Comparison of ENCODE assay signal across 27 cellular contexts in genomic region chr2:5175231-5175630, GRCh38.
"Had no signal": no experiment of that assay in that cellular context is flagged by ENCODE, and none has a peak within 500 bp of the region (broad histone marks: within the 10 kb centered on the region; RNA-seq: fewer than 3 reads in every experiment).

No MANE protein-coding gene starts in this region.

- H3K36me3 ChIP-seq: colonic mucosa, esophagus muscularis mucosa, neutrophil, right atrium auricular region, stomach, thyroid gland, vagina had no signal

- H3K9me3 Mint-ChIP-seq: neural crest cell had no signal

- H3K4me3 Mint-ChIP-seq: dendritic cell treated with granulocyte-macrophage colony-stimulating factor and Interleukin-4, amounts not matched to agents 40 ng/mL and 50 ng/mL, for 4 days; immature natural killer cell; memory B cell; natural killer cell; neural crest cell; stimulated activated effector memory CD8-positive, alpha-beta T cell treated with anti-CD3 and anti-CD28 coated beads, Interleukin-12 subunit alpha, Interleukin-12 subunit beta, amount 100 ng/mL, for 72 hours had no signal

- H3K9ac ChIP-seq: parathyroid adenoma had no signal

- H3K4me3 ChIP-seq: colonic mucosa, esophagus muscularis mucosa, lung, right atrium auricular region, stomach, thyroid gland, vagina had no signal

- H3K27ac ChIP-seq: colonic mucosa, esophagus muscularis mucosa, foreskin keratinocyte, neutrophil, parathyroid adenoma, right atrium auricular region, stomach, thyroid gland, vagina had no signal

- H3K4me1 Mint-ChIP-seq: immature natural killer cell; memory B cell; natural killer cell; neural crest cell; stimulated activated effector memory CD8-positive, alpha-beta T cell treated with anti-CD3 and anti-CD28 coated beads, Interleukin-12 subunit alpha, Interleukin-12 subunit beta, amount 100 ng/mL, for 72 hours had no signal

- H3K4me1 ChIP-seq: colonic mucosa, foreskin keratinocyte, parathyroid adenoma, right atrium auricular region, thyroid gland, vagina had no signal

- ATAC-seq: foreskin keratinocyte; left ventricle myocardium superior; natural killer cell; sciatic nerve; stimulated activated effector memory CD8-positive, alpha-beta T cell treated with anti-CD3 and anti-CD28 coated beads, Interleukin-12 subunit alpha, Interleukin-12 subunit beta, amount 100 ng/mL, for 72 hours had no signal

- H3K27me3 ChIP-seq: colonic mucosa, esophagus muscularis mucosa, foreskin keratinocyte, neutrophil, right atrium auricular region, stomach, thyroid gland, vagina had no signal

- DNase-seq: colonic mucosa; effector memory CD4-positive, alpha-beta T cell; foreskin keratinocyte; hypothalamus; immature natural killer cell; islet precursor cell; kidney glomerular epithelial cell; left ventricle myocardium superior; natural killer cell; stimulated activated CD4-positive, alpha-beta T cell treated with anti-CD3 and anti-CD28 coated beads, Interleukin-2, amount 100 ng/mL, for 24 hours; stimulated activated CD4-positive, alpha-beta T cell treated with anti-CD3 and anti-CD28 coated beads, Interleukin-4, amount 100 ng/mL, for 24 hours; stimulated activated naive CD4-positive, alpha-beta T cell treated with Interleukin-2 at 50 U/mL for 16 hours; stomach; thyroid gland; trophoblast cell had no signal

- H3K27me3 Mint-ChIP-seq: dendritic cell treated with granulocyte-macrophage colony-stimulating factor and Interleukin-4, amounts not matched to agents 40 ng/mL and 50 ng/mL, for 4 days; memory B cell; progenitor cell of endocrine pancreas had no signal

- H3K27ac Mint-ChIP-seq: dendritic cell treated with granulocyte-macrophage colony-stimulating factor and Interleukin-4, amounts not matched to agents 40 ng/mL and 50 ng/mL, for 4 days; immature natural killer cell; memory B cell; natural killer cell; progenitor cell of endocrine pancreas; stimulated activated effector memory CD8-positive, alpha-beta T cell treated with anti-CD3 and anti-CD28 coated beads, Interleukin-12 subunit alpha, Interleukin-12 subunit beta, amount 100 ng/mL, for 72 hours had no signal

- H3K36me3 Mint-ChIP-seq: immature natural killer cell; memory B cell; natural killer cell; stimulated activated effector memory CD8-positive, alpha-beta T cell treated with anti-CD3 and anti-CD28 coated beads, Interleukin-12 subunit alpha, Interleukin-12 subunit beta, amount 100 ng/mL, for 72 hours had no signal

- H3K9me3 ChIP-seq: colonic mucosa, esophagus muscularis mucosa, right atrium auricular region, thyroid gland, vagina had no signal
